In the genomic region with DNA sequence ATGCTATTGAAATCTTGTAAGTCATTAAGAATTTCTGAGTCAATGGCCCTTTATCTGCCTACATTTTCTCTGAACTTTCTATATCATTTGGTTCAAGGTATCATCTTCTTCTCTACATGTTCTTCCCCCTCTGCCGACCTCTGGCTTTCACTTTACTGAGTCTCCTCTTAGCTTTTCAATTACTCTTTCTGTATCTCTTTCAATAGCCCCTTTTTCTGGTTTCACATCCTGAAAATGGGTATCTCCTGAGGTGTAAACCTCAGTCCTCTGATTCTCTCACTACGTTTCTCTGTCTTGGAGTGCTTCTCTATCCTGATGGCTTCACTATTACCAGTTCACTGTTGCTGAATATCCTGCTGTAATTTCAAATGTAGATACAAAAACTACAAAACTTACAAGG, we compare ENCODE assay signal across 16 cellular contexts.
DNase-seq lines count a peak whose midpoint lies in the region; ATAC-seq and TF ChIP-seq lines count a peak whose summit lies in the region.
"Had no signal": no experiment of that assay in that cellular context is flagged by ENCODE, and none has a peak within 500 bp of the region (broad histone marks: within the 10 kb centered on the region; RNA-seq: fewer than 3 reads in every experiment).

No MANE protein-coding gene starts in this region.

- DNase-seq in GM13977 (ENCODE audit: low spot score) = peak; percentile 39
- peak; percentile 34 for DNase-seq in NAMALWA (ENCODE audit: low spot score)
- no peak for DNase-seq in Peyer's patch
- no peak for DNase-seq in NCI-H345 treated with DMSO at 0.1 percent for 48 hours (lab: John Stamatoyannopoulos, UW; ENCODE audit: unreplicated experiment)
- DNase-seq in stimulated activated naive CD4-positive, alpha-beta T cell treated with Interleukin-2 at 50 U/mL for 16 hours (lab: John Stamatoyannopoulos, UW) = no peak
- no peak for DNase-seq in DMS79 (lab: John Stamatoyannopoulos, UW)
- DNase-seq: amygdala; CD4-positive, alpha-beta memory T cell; kidney; MG63; stimulated activated CD4-positive, alpha-beta T cell treated with anti-CD3 and anti-CD28 coated beads, Interleukin-2, amount 100 ng/mL, for 48 hours had no signal

- peaks cover 0 to 3% (median 0%) of the 10 kb centered on the region in 3 donors for H3K36me3 ChIP-seq in Peyer's patch
- H3K36me3 ChIP-seq: MG63 had no signal

- no peak overlapping the region for H3K27ac ChIP-seq in Peyer's patch
- H3K27ac ChIP-seq: epithelial cell of prostate, RWPE1 had no signal

- no peaks in the 10 kb centered on the region for H3K4me1 ChIP-seq in Peyer's patch

- TF ChIP-seq POLR2A in Peyer's patch (IDR thresholded peaks at IDR 0.05) = no peak

- H3K4me3 ChIP-seq in Peyer's patch = no peak overlapping the region
- H3K4me3 ChIP-seq: GM23338, MG63 had no signal

- H3K9me3 ChIP-seq in Peyer's patch = no peaks in the 10 kb centered on the region
- H3K9me3 ChIP-seq: MG63 had no signal

- no peaks in the 10 kb centered on the region for H3K27me3 ChIP-seq in Peyer's patch
- H3K27me3 ChIP-seq: MG63 had no signal

- no peak for TF ChIP-seq CTCF in GM13977 (IDR thresholded peaks at IDR 0.05; ENCODE audit: extremely low read depth, insufficient read depth, missing control alignments)
- no peak for TF ChIP-seq CTCF in Peyer's patch (IDR thresholded peaks at IDR 0.05)

- in situ Hi-C loops in GM13977 (cut with MboI; ENCODE audit: low pct_unique_long_range_greater_than_20kb, low sequenced_read_pairs, unreplicated experiment) = no loop called here

- peak; percentile 97 for ATAC-seq in GM19395 (IDR thresholded peaks at IDR 0.05; ENCODE audit: unreplicated experiment)
- ATAC-seq in HG02884 (IDR thresholded peaks at IDR 0.05; ENCODE audit: unreplicated experiment) = peak; percentile 80
- ATAC-seq: GM23338 had no signal

Comparison
In these comparisons a context has a peak if more than half of its experiments do, and no peak if none do; other contexts are left out.
1. DNase-seq: peak in GM13977 (single experiment) and NAMALWA (single experiment); none in Peyer's patch (0 of 3), NCI-H345 treated with DMSO at 0.1 percent for 48 hours (single experiment), stimulated activated naive CD4-positive, alpha-beta T cell treated with Interleukin-2 at 50 U/mL for 16 hours (single experiment) and DMS79 (single experiment).